ENCODE assay signal across 29 cellular contexts in the genomic region with DNA sequence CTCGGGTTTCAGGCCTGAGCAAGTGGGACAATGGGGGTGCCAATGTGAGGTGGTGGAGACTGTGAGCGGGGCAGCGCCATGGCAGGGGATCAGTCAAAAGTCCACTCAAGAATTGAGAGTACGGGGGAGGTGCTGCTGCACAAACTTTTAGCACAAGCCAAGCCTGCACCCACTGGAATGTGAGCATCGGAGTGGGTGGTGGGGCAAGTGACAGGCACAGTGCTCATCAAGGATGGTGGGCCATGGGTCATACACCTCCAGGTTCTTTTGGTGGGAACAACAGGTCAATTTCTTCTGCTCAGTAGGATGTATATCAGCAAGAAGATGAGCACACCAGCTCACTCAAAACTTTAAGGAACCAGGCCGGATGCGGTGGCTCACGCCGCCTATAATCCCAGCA.
"Had no signal": no experiment of that assay in that cellular context is flagged by ENCODE, and none has a peak within 500 bp of the region (broad histone marks: within the 10 kb centered on the region; RNA-seq: fewer than 3 reads in every experiment).

No MANE protein-coding gene starts in this region.

- H3K4me3 ChIP-seq: Peyer's patch, SJCRH30 had no signal

- H3K4me3 Mint-ChIP-seq: activated B cell treated with CpG ODN at 0.5 μM for 24 hours; activated CD4-positive, alpha-beta memory T cell treated with anti-CD3 and anti-CD28 coated beads for 36 hours; activated CD4-positive, alpha-beta T cell treated with anti-CD3 and anti-CD28 coated beads, Interleukin-2, amount 10 ng/mL, durations not matched to agents 7 days and 5 days; activated naive CD4-positive, alpha-beta T cell treated with anti-CD3 and anti-CD28 coated beads, Interleukin-2, amount 10 ng/mL, durations not matched to agents 7 days and 5 days; activated naive CD8-positive, alpha-beta T cell treated with anti-CD3 and anti-CD28 coated beads for 36 hours; activated T-helper 17 cell treated with anti-CD3 and anti-CD28 coated beads, Interleukin-2, amount 50 U/mL, for 72 hours; T-helper 2 cell treated with Interferon-gamma antibody and Interleukin-4, amounts not matched to agents 5 μg/mL and 100 μg/mL, for 36 hours had no signal

- H3K9me3 Mint-ChIP-seq: activated B cell treated with CpG ODN at 0.5 μM for 24 hours; activated CD4-positive, alpha-beta memory T cell treated with anti-CD3 and anti-CD28 coated beads for 36 hours; activated naive CD4-positive, alpha-beta T cell treated with anti-CD3 and anti-CD28 coated beads, Interleukin-2, amount 10 ng/mL, durations not matched to agents 7 days and 5 days; activated naive CD8-positive, alpha-beta T cell treated with anti-CD3 and anti-CD28 coated beads for 36 hours; activated T-helper 17 cell treated with anti-CD3 and anti-CD28 coated beads, Interleukin-2, amount 50 U/mL, for 72 hours; T-helper 2 cell treated with Interferon-gamma antibody and Interleukin-4, amounts not matched to agents 5 μg/mL and 100 μg/mL, for 36 hours had no signal

- H3K36me3 Mint-ChIP-seq: activated CD4-positive, alpha-beta memory T cell treated with anti-CD3 and anti-CD28 coated beads for 36 hours; activated naive CD4-positive, alpha-beta T cell treated with anti-CD3 and anti-CD28 coated beads, Interleukin-2, amount 10 ng/mL, durations not matched to agents 7 days and 5 days; activated naive CD8-positive, alpha-beta T cell treated with anti-CD3 and anti-CD28 coated beads for 36 hours had no signal

- H3K36me3 ChIP-seq: Peyer's patch, SJCRH30 had no signal

- H3K4me1 Mint-ChIP-seq: activated T-helper 17 cell treated with anti-CD3 and anti-CD28 coated beads, Interleukin-2, amount 50 U/mL, for 72 hours had no signal

- H3K27me3 ChIP-seq: Peyer's patch, SJCRH30 had no signal

- ATAC-seq: activated T-helper 17 cell treated with anti-CD3 and anti-CD28 coated beads, Interleukin-2, amount 50 U/mL, for 72 hours; SK-N-SH treated with all-trans-retinoic acid at 6 μM for 48 hours had no signal

- H3K9ac ChIP-seq: KMS-11 had no signal

- H3K27ac ChIP-seq: KMS-11, Peyer's patch, RWPE1, SJCRH30 had no signal

- H3K4me2 ChIP-seq: KMS-11 had no signal

- H3K27me3 Mint-ChIP-seq: activated B cell treated with CpG ODN at 0.5 μM for 24 hours; activated CD4-positive, alpha-beta memory T cell treated with anti-CD3 and anti-CD28 coated beads for 36 hours; activated naive CD8-positive, alpha-beta T cell treated with anti-CD3 and anti-CD28 coated beads for 36 hours had no signal

- H3K4me1 ChIP-seq: Peyer's patch had no signal

- DNase-seq: activated B cell treated with CpG ODN at 0.5 μM for 24 hours; activated CD4-positive, alpha-beta memory T cell treated with anti-CD3 and anti-CD28 coated beads for 36 hours; activated CD4-positive, alpha-beta T cell treated with anti-CD3 and anti-CD28 coated beads for 1 hour; activated CD4-positive, alpha-beta T cell treated with anti-CD3 and anti-CD28 coated beads, Interleukin-2, amount 10 ng/mL, durations not matched to agents 7 days and 5 days; activated gamma-delta T cell treated with Interleukin-2 at 50 U/mL for 16 hours; activated naive CD4-positive, alpha-beta T cell treated with anti-CD3 and anti-CD28 coated beads, Interleukin-2, amount 10 ng/mL, durations not matched to agents 7 days and 5 days; activated naive CD8-positive, alpha-beta T cell treated with anti-CD3 and anti-CD28 coated beads for 36 hours; activated T-cell treated with anti-CD3 and anti-CD28 coated beads for 4 hours; activated T-cell treated with anti-CD3 and anti-CD28 coated beads, Interleukin-2, amount 50 U/mL, for 48 hours; caudate nucleus; MV-4-11; NCI-H1092 treated with DMSO at 0.1 percent for 48 hours; NCI-H1417 treated with DMSO at 0.1 percent for 48 hours; NCI-H1694; NCI-H2029; NCI-H2107; NCI-H2171 treated with DMSO at 0.1 percent for 48 hours; NCI-H345; NCI-H526 treated with DMSO at 0.1 percent for 48 hours; OCI-M1; Peyer's patch; Right ventricle myocardium superior; SW 1271 had no signal

- H3K27ac Mint-ChIP-seq: activated B cell treated with CpG ODN at 0.5 μM for 24 hours; activated CD4-positive, alpha-beta memory T cell treated with anti-CD3 and anti-CD28 coated beads for 36 hours; activated CD4-positive, alpha-beta T cell treated with anti-CD3 and anti-CD28 coated beads, Interleukin-2, amount 10 ng/mL, durations not matched to agents 7 days and 5 days; activated naive CD4-positive, alpha-beta T cell treated with anti-CD3 and anti-CD28 coated beads, Interleukin-2, amount 10 ng/mL, durations not matched to agents 7 days and 5 days; activated naive CD8-positive, alpha-beta T cell treated with anti-CD3 and anti-CD28 coated beads for 36 hours; activated T-helper 17 cell treated with anti-CD3 and anti-CD28 coated beads, Interleukin-2, amount 50 U/mL, for 72 hours; T-helper 2 cell treated with Interferon-gamma antibody and Interleukin-4, amounts not matched to agents 5 μg/mL and 100 μg/mL, for 36 hours had no signal

- H3K9me3 ChIP-seq: Peyer's patch had no signal
